ENCODE assay signal across 3 cellular contexts in genomic region chr7:83528925-83529423, GRCh38.
TF ChIP-seq lines count a peak whose summit lies in the region.

No MANE protein-coding gene starts in this region.

TF ChIP-seq in A549, 52 proteins besides CTCF, POLR2A, EP300 and RAD21:
- TF ChIP-seq CHD4 (IDR thresholded peaks at IDR 0.05; ENCODE audit: borderline replicate concordance) (no peak), RFX5 (IDR thresholded peaks at IDR 0.05) (no peak), BCL3 (IDR thresholded peaks at IDR 0.05) (no peak), KDM5A (IDR thresholded peaks at IDR 0.05) (no peak), PBX3 (IDR thresholded peaks at IDR 0.05) (no peak), MYC (IDR thresholded peaks at IDR 0.05; ENCODE audit: borderline replicate concordance, low read length) (no peak), ZC3H11A (IDR thresholded peaks at IDR 0.05) (no peak), CEBPB (IDR thresholded peaks at IDR 0.05) (no peak), SREBF2 (IDR thresholded peaks at IDR 0.05) (no peak), HOXB13 (CRISPR knock-in tag; IDR thresholded peaks at IDR 0.05; ENCODE audit: low read depth) (no peak), KDM1A (IDR thresholded peaks at IDR 0.05; ENCODE audit: low read depth) (no peak), NPAS2 (CRISPR knock-in tag; IDR thresholded peaks at IDR 0.05; ENCODE audit: borderline replicate concordance) (no peak)

TF ChIP-seq in HEK293T, 16 proteins besides CTCF, POLR2A, EP300 and RAD21:
- no peak for TF ChIP-seq FOXK2 (IDR thresholded peaks at IDR 0.05)
- 0 out of 2 replicates have a peak, but pooled peaks have one; percentile 5 for TF ChIP-seq PKNOX1 (IDR thresholded peaks at IDR 0.05)

TF ChIP-seq in GM12878, 131 proteins besides CTCF, POLR2A, EP300 and RAD21:
- TF ChIP-seq EED (IDR thresholded peaks at IDR 0.05; ENCODE audit: low read depth), result no peak
- TF ChIP-seq HDAC6 (IDR thresholded peaks at IDR 0.05; ENCODE audit: unreplicated experiment), result no peak
- TF ChIP-seq IRF5 (IDR thresholded peaks at IDR 0.05; ENCODE audit: borderline replicate concordance), result no peak
- TF ChIP-seq ZBTB4 (CRISPR knock-in tag; IDR thresholded peaks at IDR 0.05), result no peak
- TF ChIP-seq CUX1 (IDR thresholded peaks at IDR 0.05; ENCODE audit: insufficient replicate concordance, low read depth, low read length), result no peak
- TF ChIP-seq MEF2B (IDR thresholded peaks at IDR 0.05; ENCODE audit: partially characterized antibody, poor library complexity, severe bottlenecking), result no peak
- no peak for TF ChIP-seq CBFB (IDR thresholded peaks at IDR 0.05; ENCODE audit: low read depth)
- no peak for TF ChIP-seq MAX (IDR thresholded peaks at IDR 0.05; ENCODE audit: low read depth, low read length)
- TF ChIP-seq EZH2 (IDR thresholded peaks at IDR 0.05; ENCODE audit: borderline replicate concordance, control insufficient read depth, low read depth, low read length), result no peak
- TF ChIP-seq HSF1 (IDR thresholded peaks at IDR 0.05; ENCODE audit: low read depth, low read length), result no peak
- no peak for TF ChIP-seq CHD1 (IDR thresholded peaks at IDR 0.05; ENCODE audit: low read depth, low read length)
- no peak for TF ChIP-seq ZNF207 (IDR thresholded peaks at IDR 0.05; ENCODE audit: borderline replicate concordance)
- TF ChIP-seq ZSCAN29 (IDR thresholded peaks at IDR 0.05), result no peak
- no peak for TF ChIP-seq NRF1 (conservative IDR thresholded peaks at IDR 0.05; ENCODE audit: low read depth, low read length)
- TF ChIP-seq POLR2AphosphoS2 (IDR thresholded peaks at IDR 0.05; ENCODE audit: low read depth, low read length), result no peak
- TF ChIP-seq RFX5 (IDR thresholded peaks at IDR 0.05; ENCODE audit: low read depth, low read length), result no peak
- TF ChIP-seq IRF4 (IDR thresholded peaks at IDR 0.05; ENCODE audit: low read depth, low read length), result no peak
- TF ChIP-seq SIX5 (IDR thresholded peaks at IDR 0.05; ENCODE audit: low read depth, low read length, severe bottlenecking), result no peak
- TF ChIP-seq SMAD5 (IDR thresholded peaks at IDR 0.05; ENCODE audit: low read depth), result no peak
- TF ChIP-seq NFIC (IDR thresholded peaks at IDR 0.05; ENCODE audit: low read depth, low read length), result no peak
